In the genomic region with DNA sequence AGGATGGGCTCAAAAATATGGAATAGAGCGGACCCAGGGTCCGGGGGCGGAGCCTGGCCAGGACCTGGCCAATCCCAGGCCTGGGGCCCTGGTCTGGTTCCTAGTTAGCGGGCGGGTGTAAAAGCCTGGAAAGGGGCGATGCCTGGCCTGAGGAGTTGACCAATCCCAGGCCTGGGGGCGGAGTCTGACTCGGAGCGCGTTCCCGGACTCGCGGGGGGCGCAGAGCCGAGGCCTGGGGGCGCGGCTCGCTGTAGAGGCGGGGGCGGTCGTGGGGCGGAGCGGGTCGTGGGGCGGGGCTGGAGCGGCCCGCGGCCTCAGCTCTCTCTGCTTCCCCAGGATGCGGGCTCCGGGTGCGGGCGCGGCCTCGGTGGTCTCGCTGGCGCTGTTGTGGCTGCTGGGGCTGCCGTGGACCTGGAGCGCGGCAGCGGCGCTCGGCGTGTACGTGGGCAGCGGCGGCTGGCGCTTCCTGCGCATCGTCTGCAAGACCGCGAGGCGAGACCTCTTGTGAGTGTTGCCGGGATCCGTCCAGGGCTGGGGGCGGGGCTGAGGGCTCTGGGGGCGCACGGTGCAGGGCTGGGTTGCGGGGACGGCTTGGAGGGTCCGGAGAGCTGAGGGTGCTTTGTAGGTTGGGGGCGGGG, we compare ENCODE assay signal across 1 cellular context.
A peak's percentile ranks its signal among the peaks of the same experiment; 100 is the strongest.
TF ChIP-seq lines count a peak whose summit lies in the region.

Gene SLC27A1, plus strand, starts transcription at position 321 of the 638 bp plus-strand sequence. Its CDS starts 17 bp downstream, at position 338.

TF ChIP-seq in HepG2, 621 proteins besides CTCF, POLR2A, EP300 and RAD21 (continued from another document):
- TF ChIP-seq, protein P1, sequence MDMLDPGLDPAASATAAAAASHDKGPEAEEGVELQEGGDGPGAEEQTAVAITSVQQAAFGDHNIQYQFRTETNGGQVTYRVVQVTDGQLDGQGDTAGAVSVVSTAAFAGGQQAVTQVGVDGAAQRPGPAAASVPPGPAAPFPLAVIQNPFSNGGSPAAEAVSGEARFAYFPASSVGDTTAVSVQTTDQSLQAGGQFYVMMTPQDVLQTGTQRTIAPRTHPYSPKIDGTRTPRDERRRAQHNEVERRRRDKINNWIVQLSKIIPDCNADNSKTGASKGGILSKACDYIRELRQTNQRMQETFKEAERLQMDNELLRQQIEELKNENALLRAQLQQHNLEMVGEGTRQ (IDR thresholded peaks at IDR 0.05; ENCODE audit: low read depth, low read length) = no peak
- TF ChIP-seq, protein P1 (CRISPR knock-in tag; IDR thresholded peaks at IDR 0.05; ENCODE audit: borderline replicate concordance) = no peak
- TF ChIP-seq, protein P2, sequence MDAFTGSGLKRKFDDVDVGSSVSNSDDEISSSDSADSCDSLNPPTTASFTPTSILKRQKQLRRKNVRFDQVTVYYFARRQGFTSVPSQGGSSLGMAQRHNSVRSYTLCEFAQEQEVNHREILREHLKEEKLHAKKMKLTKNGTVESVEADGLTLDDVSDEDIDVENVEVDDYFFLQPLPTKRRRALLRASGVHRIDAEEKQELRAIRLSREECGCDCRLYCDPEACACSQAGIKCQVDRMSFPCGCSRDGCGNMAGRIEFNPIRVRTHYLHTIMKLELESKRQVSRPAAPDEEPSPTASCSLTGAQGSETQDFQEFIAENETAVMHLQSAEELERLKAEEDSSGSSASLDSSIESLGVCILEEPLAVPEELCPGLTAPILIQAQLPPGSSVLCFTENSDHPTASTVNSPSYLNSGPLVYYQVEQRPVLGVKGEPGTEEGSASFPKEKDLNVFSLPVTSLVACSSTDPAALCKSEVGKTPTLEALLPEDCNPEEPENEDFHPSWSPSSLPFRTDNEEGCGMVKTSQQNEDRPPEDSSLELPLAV (CRISPR knock-in tag; conservative IDR thresholded peaks at IDR 0.05; ENCODE audit: low read depth) = no peak
- no peak for TF ChIP-seq GPBP1L1 (CRISPR knock-in tag; IDR thresholded peaks at IDR 0.05)
- no peak for TF ChIP-seq ZNF280B (CRISPR knock-in tag; IDR thresholded peaks at IDR 0.05; ENCODE audit: borderline replicate concordance)
- no peak for TF ChIP-seq MEIS1 (CRISPR knock-in tag; IDR thresholded peaks at IDR 0.05; ENCODE audit: borderline replicate concordance)
- no peak for TF ChIP-seq ZNF12 (CRISPR knock-in tag; IDR thresholded peaks at IDR 0.05)
- TF ChIP-seq ZNF737 (CRISPR knock-in tag; IDR thresholded peaks at IDR 0.05; ENCODE audit: borderline replicate concordance) = no peak
- TF ChIP-seq, protein P3, sequence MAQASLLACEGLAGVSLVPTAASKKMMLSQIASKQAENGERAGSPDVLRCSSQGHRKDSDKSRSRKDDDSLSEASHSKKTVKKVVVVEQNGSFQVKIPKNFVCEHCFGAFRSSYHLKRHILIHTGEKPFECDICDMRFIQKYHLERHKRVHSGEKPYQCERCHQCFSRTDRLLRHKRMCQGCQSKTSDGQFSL (CRISPR knock-in tag; IDR thresholded peaks at IDR 0.05) = no peak
- TF ChIP-seq SIX1 (CRISPR knock-in tag; IDR thresholded peaks at IDR 0.05; ENCODE audit: borderline replicate concordance) = no peak
- no peak for TF ChIP-seq GTF2F1 (IDR thresholded peaks at IDR 0.05; ENCODE audit: low read length)
- no peak for TF ChIP-seq JDP2 (CRISPR knock-in tag; IDR thresholded peaks at IDR 0.05; ENCODE audit: borderline replicate concordance)
- peak; percentile 72 for TF ChIP-seq ZFY (CRISPR knock-in tag; IDR thresholded peaks at IDR 0.05)
- no peak for TF ChIP-seq ZNF615 (CRISPR knock-in tag; IDR thresholded peaks at IDR 0.05; ENCODE audit: borderline replicate concordance)
- no peak for TF ChIP-seq MIER2 (CRISPR knock-in tag; IDR thresholded peaks at IDR 0.05)
- no peak for TF ChIP-seq KLF12 (CRISPR knock-in tag; IDR thresholded peaks at IDR 0.05; ENCODE audit: borderline replicate concordance)
- TF ChIP-seq ZNF225 (CRISPR knock-in tag; IDR thresholded peaks at IDR 0.05) = no peak
- no peak for TF ChIP-seq ZNF564 (CRISPR knock-in tag; IDR thresholded peaks at IDR 0.05)
- no peak for TF ChIP-seq ZNF549 (CRISPR knock-in tag; IDR thresholded peaks at IDR 0.05)
- no peak for TF ChIP-seq HOXA7 (CRISPR knock-in tag; IDR thresholded peaks at IDR 0.05)
- no peak for TF ChIP-seq ZBTB21 (CRISPR knock-in tag; IDR thresholded peaks at IDR 0.05)
- TF ChIP-seq SP2 (CRISPR knock-in tag; IDR thresholded peaks at IDR 0.05) = peak; percentile 76
- TF ChIP-seq ZNF460 (CRISPR knock-in tag; IDR thresholded peaks at IDR 0.05; ENCODE audit: borderline replicate concordance) = no peak
- TF ChIP-seq ZNF720 (CRISPR knock-in tag; IDR thresholded peaks at IDR 0.05) = no peak
- TF ChIP-seq ZNF781 (CRISPR knock-in tag; IDR thresholded peaks at IDR 0.05; ENCODE audit: borderline replicate concordance, not compliant biosample characterization) = no peak
